In the genomic region with DNA sequence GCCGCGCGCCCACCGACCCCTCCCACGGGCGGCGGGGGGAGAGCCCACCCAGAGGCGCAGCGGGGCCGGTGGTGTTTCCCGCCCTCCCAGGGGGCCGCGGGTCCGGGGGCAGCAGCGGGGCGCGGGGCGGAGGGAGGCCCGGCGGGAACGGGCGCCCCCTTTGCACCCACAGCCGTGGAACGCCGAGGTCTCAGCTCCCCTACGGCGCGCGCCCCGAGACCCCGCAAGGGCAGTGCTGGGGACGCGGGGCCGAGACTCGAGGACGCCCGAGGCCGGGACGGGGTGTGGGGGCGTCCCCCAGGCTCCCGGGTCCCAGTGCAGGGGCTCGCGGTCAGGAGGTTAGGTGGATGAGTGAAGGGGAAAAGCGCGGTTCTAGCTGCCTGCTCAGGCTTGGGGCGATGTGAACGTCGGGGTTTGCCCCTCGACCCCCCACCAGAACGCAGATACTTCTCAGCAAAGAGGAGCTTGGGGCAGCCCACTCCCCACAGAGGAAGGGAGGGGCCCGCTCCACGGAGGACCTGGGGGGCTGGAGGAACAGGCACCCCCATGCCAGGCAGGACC, we compare ENCODE assay signal across 24 cellular contexts.
DNase-seq lines count a peak whose midpoint lies in the region; ATAC-seq, FAIRE-seq and TF ChIP-seq lines count a peak whose summit lies in the region.
"Had no signal": no experiment of that assay in that cellular context is flagged by ENCODE, and none has a peak within 500 bp of the region (broad histone marks: within the 10 kb centered on the region; RNA-seq: fewer than 3 reads in every experiment).

No MANE protein-coding gene starts in this region.

- H3K4me3 ChIP-seq in heart left ventricle (no peak overlapping the region), left ventricle myocardium inferior (no peak overlapping the region), WERI-Rb-1 (ENCODE audit: low read depth, low read length) (peak overlapping the region; percentile 45), kidney (ENCODE audit: low read length in 2 of 2) (no peak overlapping the region), upper lobe of right lung (no peak overlapping the region)
- no peak overlapping the region for H3K4me3 ChIP-seq in naive thymus-derived CD4-positive, alpha-beta T cell (ENCODE audit: low read length)
- H3K4me3 ChIP-seq: hepatocyte, prostate gland, skin epidermis, stomach, upper lobe of left lung had no signal

- H3K36me3 ChIP-seq in heart left ventricle = no peaks in the 10 kb centered on the region
- H3K36me3 ChIP-seq in left ventricle myocardium inferior = no peaks in the 10 kb centered on the region
- no peaks in the 10 kb centered on the region for H3K36me3 ChIP-seq in WERI-Rb-1
- H3K36me3 ChIP-seq in kidney (ENCODE audit: control insufficient read depth in 1 of 2, insufficient read depth in 2 of 2, low read length in 2 of 2) = no peaks in the 10 kb centered on the region
- H3K36me3 ChIP-seq in upper lobe of right lung = no peaks in the 10 kb centered on the region
- H3K36me3 ChIP-seq in naive thymus-derived CD4-positive, alpha-beta T cell (ENCODE audit: control insufficient read depth in 2 of 3, insufficient read depth in 3 of 3, low read length in 3 of 3) = no peaks in the 10 kb centered on the region
- H3K36me3 ChIP-seq: brain microvascular endothelial cell, prostate gland, stomach, upper lobe of left lung had no signal

- POLR2A ChIA-PET in naive thymus-derived CD4-positive, alpha-beta T cell (lab: Charles Lee) = no interaction called here

- ATAC-seq in heart left ventricle = no peak
- no peak for ATAC-seq in upper lobe of right lung
- no peak for ATAC-seq in GM18858 (IDR thresholded peaks at IDR 0.05; ENCODE audit: unreplicated experiment)
- no peak for ATAC-seq in naive thymus-derived CD4-positive, alpha-beta T cell

- TF ChIP-seq CTCF in heart left ventricle (IDR thresholded peaks at IDR 0.05) (no peak), left ventricle myocardium inferior (IDR thresholded peaks at IDR 0.05; ENCODE audit: borderline replicate concordance) (no peak), WERI-Rb-1 (IDR thresholded peaks at IDR 0.05; ENCODE audit: low read depth, low read length) (no peak), kidney (IDR thresholded peaks at IDR 0.05; ENCODE audit: borderline replicate concordance, extremely low read depth, insufficient read depth) (no peak), upper lobe of right lung (IDR thresholded peaks at IDR 0.05) (no peak)

- H3K9me3 Mint-ChIP-seq in naive thymus-derived CD4-positive, alpha-beta T cell = peaks cover 0 to 24% (median 12%) of the 10 kb centered on the region in 11 donors

- H3K9ac ChIP-seq in kidney (ENCODE audit: low read length in 2 of 2) = no peak overlapping the region

- CTCF ChIA-PET in naive thymus-derived CD4-positive, alpha-beta T cell (lab: Charles Lee) = interaction anchor here (0.5 kb wide), 1 partner anchor 386 kb away, joined by 3 read pairs; no protein-coding TSS in a partner anchor

- H3K4me1 Mint-ChIP-seq in naive thymus-derived CD4-positive, alpha-beta T cell = peaks cover 0 to 8% (median 4%) of the 10 kb centered on the region in 7 donors
- H3K4me1 Mint-ChIP-seq: activated naive CD8-positive, alpha-beta T cell treated with anti-CD3 and anti-CD28 coated beads, Interleukin-2, amount 10 ng/mL, durations not matched to agents 7 days and 5 days; memory B cell; nephron had no signal

- peaks cover 0 to 19% (median 4%) of the 10 kb centered on the region in 12 donors for H3K4me1 ChIP-seq in heart left ventricle
- H3K4me1 ChIP-seq in left ventricle myocardium inferior = peaks cover 8% of the 10 kb centered on the region
- H3K4me1 ChIP-seq in kidney (ENCODE audit: control insufficient read depth in 1 of 2, insufficient read depth in 1 of 2, low read depth in 1 of 2, low read length in 2 of 2) = no peaks in the 10 kb centered on the region
- no peaks in the 10 kb centered on the region for H3K4me1 ChIP-seq in upper lobe of right lung
- no peaks in the 10 kb centered on the region for H3K4me1 ChIP-seq in naive thymus-derived CD4-positive, alpha-beta T cell (ENCODE audit: control insufficient read depth in 2 of 2, insufficient read depth in 2 of 2, low read length in 2 of 2)
- H3K4me1 ChIP-seq: prostate gland had no signal

- H3K27me3 Mint-ChIP-seq in naive thymus-derived CD4-positive, alpha-beta T cell = peaks cover 18 to 52% (median 41%) of the 10 kb centered on the region in 5 donors

- DNase-seq in heart left ventricle (peak in 3 of 5 donors; percentile 5 to 36 (median 10)), left ventricle myocardium inferior (no peak), WERI-Rb-1 (no peak), kidney (peak; percentile 51), upper lobe of right lung (peak; percentile 47), anterior cingulate cortex (lab: John Stamatoyannopoulos, UW) (no peak)
- no peak for DNase-seq in naive thymus-derived CD4-positive, alpha-beta T cell
- DNase-seq: activated naive CD8-positive, alpha-beta T cell treated with anti-CD3 and anti-CD28 coated beads, Interleukin-2, amount 10 ng/mL, durations not matched to agents 7 days and 5 days; cortex of kidney; DMS 273 treated with DMSO at 0.1 percent for 48 hours; GDM1; KBM-7; stomach had no signal

- 6 to 13% (median 7%) methylated on average over 14 to 52 of the region's 52 CpGs for WGBS in heart left ventricle, 4 donors

- H3K4me3 Mint-ChIP-seq in naive thymus-derived CD4-positive, alpha-beta T cell = peak overlapping the region in 3 of 10 donors; percentile 5 to 55 (median 39)
- H3K4me3 Mint-ChIP-seq: activated CD4-positive, alpha-beta T cell treated with anti-CD3 and anti-CD28 coated beads for 36 hours; activated naive CD8-positive, alpha-beta T cell treated with anti-CD3 and anti-CD28 coated beads, Interleukin-2, amount 10 ng/mL, durations not matched to agents 7 days and 5 days had no signal

- no peak overlapping the region for H3K27ac Mint-ChIP-seq in naive thymus-derived CD4-positive, alpha-beta T cell
- H3K27ac Mint-ChIP-seq: activated CD4-positive, alpha-beta T cell treated with anti-CD3 and anti-CD28 coated beads for 36 hours; activated naive CD8-positive, alpha-beta T cell treated with anti-CD3 and anti-CD28 coated beads, Interleukin-2, amount 10 ng/mL, durations not matched to agents 7 days and 5 days; memory B cell; nephron had no signal

- no peak for FAIRE-seq in kidney (lab: Jason Lieb, UNC)
- FAIRE-seq: keratinocyte had no signal

- H3K27ac ChIP-seq in heart left ventricle (no peak overlapping the region), left ventricle myocardium inferior (replicated peaks) (no peak overlapping the region), WERI-Rb-1 (peak overlapping the region; percentile 10; the same call in 1 of the 2 replicates), kidney (ENCODE audit: low read depth in 2 of 2, low read length in 2 of 2) (no peak overlapping the region), upper lobe of right lung (no peak overlapping the region)
- H3K27ac ChIP-seq in naive thymus-derived CD4-positive, alpha-beta T cell (ENCODE audit: low read depth, low read length) = no peak overlapping the region
- H3K27ac ChIP-seq: brain microvascular endothelial cell, hepatocyte, HL-60, prostate gland, skin epidermis, stomach, upper lobe of left lung had no signal

- H3K36me3 Mint-ChIP-seq in naive thymus-derived CD4-positive, alpha-beta T cell = peaks cover 0 to 4% (median 1%) of the 10 kb centered on the region in 5 donors
- H3K36me3 Mint-ChIP-seq: activated naive CD8-positive, alpha-beta T cell treated with anti-CD3 and anti-CD28 coated beads, Interleukin-2, amount 10 ng/mL, durations not matched to agents 7 days and 5 days; memory B cell had no signal

- H3K27me3 ChIP-seq in heart left ventricle = peaks cover 21 to 51% (median 35%) of the 10 kb centered on the region in 9 donors
- peaks cover 86% of the 10 kb centered on the region for H3K27me3 ChIP-seq in left ventricle myocardium inferior (ENCODE audit: low read depth)
- H3K27me3 ChIP-seq in WERI-Rb-1 (ENCODE audit: insufficient read depth, low read depth, severe bottlenecking) = peaks cover 3% of the 10 kb centered on the region
- H3K27me3 ChIP-seq in upper lobe of right lung = peaks cover 48% of the 10 kb centered on the region
- peaks cover 0 to 9% of the 10 kb centered on the region in 2 donors for H3K27me3 ChIP-seq in naive thymus-derived CD4-positive, alpha-beta T cell (ENCODE audit: control insufficient read depth in 2 of 2, insufficient read depth in 2 of 2, low read length in 2 of 2)

- intact Hi-C loops in heart left ventricle (cut with DNase I) (no loop called here), left ventricle myocardium inferior (cut with micrococcal nuclease) (no loop called here), kidney (cut with DNase I) (no loop called here), upper lobe of right lung (cut with DNase I) (no loop called here)
- intact Hi-C loops in naive thymus-derived CD4-positive, alpha-beta T cell (cut with micrococcal nuclease) = no loop called here

- no peak for TF ChIP-seq POLR2A in heart left ventricle (IDR thresholded peaks at IDR 0.05)

- H3K9me3 ChIP-seq in heart left ventricle = peaks cover 0 to 17% (median 3%) of the 10 kb centered on the region in 12 donors
- H3K9me3 ChIP-seq in left ventricle myocardium inferior (replicated peaks) = peaks cover 23% of the 10 kb centered on the region
- H3K9me3 ChIP-seq in WERI-Rb-1 (ENCODE audit: severe bottlenecking) = peaks cover 12% of the 10 kb centered on the region
- H3K9me3 ChIP-seq in kidney (ENCODE audit: control insufficient read depth in 1 of 2, low read length in 2 of 2) = peaks cover under 1 to 5% of the 10 kb centered on the region in 2 donors
- H3K9me3 ChIP-seq in upper lobe of right lung = peaks cover 5% of the 10 kb centered on the region
- H3K9me3 ChIP-seq in naive thymus-derived CD4-positive, alpha-beta T cell (ENCODE audit: control insufficient read depth in 2 of 3, low read length in 3 of 3) = no peaks in the 10 kb centered on the region
- H3K9me3 ChIP-seq: prostate gland had no signal

Comparison
In these comparisons a context has a peak if more than half of its experiments do, and no peak if none do; other contexts are left out.
1. DNase-seq: peak in heart left ventricle (3 of 5), kidney (single experiment) and upper lobe of right lung (single experiment); none in left ventricle myocardium inferior (single experiment), WERI-Rb-1 (single experiment), naive thymus-derived CD4-positive, alpha-beta T cell (0 of 9) and anterior cingulate cortex (0 of 58).